ENCODE assay signal across 16 cellular contexts in the genomic region with DNA sequence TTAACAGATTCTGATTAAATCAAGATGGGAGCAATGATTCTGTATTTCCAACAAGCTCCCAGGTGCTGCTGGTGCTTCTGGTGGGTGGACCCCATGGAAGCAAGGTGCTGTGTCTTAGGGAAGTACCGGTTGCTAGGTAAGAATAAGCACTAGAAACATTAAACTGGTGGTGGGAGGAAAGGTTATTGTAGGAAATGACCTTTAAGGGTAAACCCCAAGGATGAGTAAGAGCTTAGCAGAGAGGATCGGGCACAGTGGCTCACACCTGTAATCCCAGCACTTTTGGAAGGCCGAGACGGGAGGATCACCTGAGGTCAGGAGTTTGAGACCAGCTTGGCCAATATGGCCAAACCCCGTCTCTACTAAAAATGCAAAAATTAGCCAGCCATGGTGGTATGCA. TPM values are rescaled to one million over a fixed set of nuclear protein-coding genes. Genes with fewer than 3 reads are reported as not detected.
DNase-seq lines count a peak whose midpoint lies in the region; ATAC-seq and TF ChIP-seq lines count a peak whose summit lies in the region.
"Had no signal": no experiment of that assay in that cellular context is flagged by ENCODE, and none has a peak within 500 bp of the region (broad histone marks: within the 10 kb centered on the region; RNA-seq: fewer than 3 reads in every experiment).

No MANE protein-coding gene starts in this region.

- no peak overlapping the region for H3K4me3 Mint-ChIP-seq in activated CD8-positive, alpha-beta T cell treated with anti-CD3 and anti-CD28 coated beads for 36 hours
- H3K4me3 Mint-ChIP-seq in activated CD8-positive, alpha-beta T cell treated with anti-CD3 and anti-CD28 coated beads, Interleukin-2, amount 10 ng/mL, durations not matched to agents 7 days and 5 days = no peak overlapping the region
- H3K4me3 Mint-ChIP-seq in Caco-2 (ENCODE audit: unreplicated experiment) (no peak overlapping the region), progenitor cell of endocrine pancreas (ENCODE audit: low read depth) (no peak overlapping the region)
- H3K4me3 Mint-ChIP-seq in activated T-helper 17 cell treated with anti-CD3 and anti-CD28 coated beads, Interleukin-2, amount 50 U/mL, for 72 hours = peak overlapping the region; percentile 23
- H3K4me3 Mint-ChIP-seq: CD8-positive, alpha-beta memory T cell had no signal

- H3K27me3 Mint-ChIP-seq in activated CD8-positive, alpha-beta T cell treated with anti-CD3 and anti-CD28 coated beads for 36 hours = no peaks in the 10 kb centered on the region
- no peaks in the 10 kb centered on the region for H3K27me3 Mint-ChIP-seq in activated CD8-positive, alpha-beta T cell treated with anti-CD3 and anti-CD28 coated beads, Interleukin-2, amount 10 ng/mL, durations not matched to agents 7 days and 5 days (ENCODE audit: low read depth)
- H3K27me3 Mint-ChIP-seq in Caco-2 (ENCODE audit: insufficient read depth, unreplicated experiment) (no peaks in the 10 kb centered on the region), progenitor cell of endocrine pancreas (no peaks in the 10 kb centered on the region)
- H3K27me3 Mint-ChIP-seq in activated T-helper 17 cell treated with anti-CD3 and anti-CD28 coated beads, Interleukin-2, amount 50 U/mL, for 72 hours = no peaks in the 10 kb centered on the region
- H3K27me3 Mint-ChIP-seq: CD8-positive, alpha-beta memory T cell had no signal

- BruUV-seq in Caco-2 (replicated peaks; lab: Mats Ljungman, UMichigan) = no TSS peak

- H3K4me3 ChIP-seq in Caco-2 (ENCODE audit: low read depth, low read length) = no peak overlapping the region
- H3K4me3 ChIP-seq: A549, Peyer's patch had no signal

- peaks cover 24% of the 10 kb centered on the region for H3K9me3 ChIP-seq in Caco-2
- H3K9me3 ChIP-seq: A549, Peyer's patch had no signal

- H3K36me3 Mint-ChIP-seq in activated CD8-positive, alpha-beta T cell treated with anti-CD3 and anti-CD28 coated beads for 36 hours (ENCODE audit: low read depth) = peaks cover 22% of the 10 kb centered on the region
- peaks cover 18% of the 10 kb centered on the region for H3K36me3 Mint-ChIP-seq in activated CD8-positive, alpha-beta T cell treated with anti-CD3 and anti-CD28 coated beads, Interleukin-2, amount 10 ng/mL, durations not matched to agents 7 days and 5 days (ENCODE audit: low read depth)
- H3K36me3 Mint-ChIP-seq in Caco-2 (ENCODE audit: insufficient read depth, unreplicated experiment) (peaks cover 56% of the 10 kb centered on the region), progenitor cell of endocrine pancreas (ENCODE audit: insufficient read depth) (peaks cover 15% of the 10 kb centered on the region)
- peaks cover 14% of the 10 kb centered on the region for H3K36me3 Mint-ChIP-seq in activated T-helper 17 cell treated with anti-CD3 and anti-CD28 coated beads, Interleukin-2, amount 50 U/mL, for 72 hours (ENCODE audit: low read depth)

- intact Hi-C loops in activated CD8-positive, alpha-beta T cell treated with anti-CD3 and anti-CD28 coated beads for 36 hours (cut with micrococcal nuclease) = no loop called here
- intact Hi-C loops in Caco-2 (cut with micrococcal nuclease; ENCODE audit: unreplicated experiment) = no loop called here

- TF ChIP-seq CTCF in activated CD8-positive, alpha-beta T cell treated with anti-CD3 and anti-CD28 coated beads for 36 hours (IDR thresholded peaks at IDR 0.05) = no peak
- TF ChIP-seq CTCF in Caco-2 (IDR thresholded peaks at IDR 0.05; ENCODE audit: insufficient read depth in 1 of 2, low read depth in 1 of 2, low read length in 1 of 2, severe bottlenecking in 1 of 2, unreplicated experiment in 1 of 2) (no peak), progenitor cell of endocrine pancreas (IDR thresholded peaks at IDR 0.05; ENCODE audit: unreplicated experiment) (no peak)

- no peaks in the 10 kb centered on the region for H3K27me3 ChIP-seq in Caco-2 (replicated peaks; ENCODE audit: control insufficient read depth, insufficient read depth, low read length)
- H3K27me3 ChIP-seq: Peyer's patch had no signal

- no peak for DNase-seq in activated CD8-positive, alpha-beta T cell treated with anti-CD3 and anti-CD28 coated beads for 36 hours
- DNase-seq in activated CD8-positive, alpha-beta T cell treated with anti-CD3 and anti-CD28 coated beads, Interleukin-2, amount 10 ng/mL, durations not matched to agents 7 days and 5 days = no peak
- no peak for DNase-seq in Caco-2
- no peak for DNase-seq in progenitor cell of endocrine pancreas (ENCODE audit: low spot score, unreplicated experiment)
- no peak for DNase-seq in Ammon's horn (ENCODE audit: low spot score)
- DNase-seq in 8988T = no peak
- DNase-seq: CD8-positive, alpha-beta memory T cell; DMS 273 treated with DMSO at 0.1 percent for 48 hours; NCI-H1417; NCI-H1930; NCI-H510A; Right ventricle myocardium superior had no signal

- peak overlapping the region; percentile 64 for H3K27ac Mint-ChIP-seq in activated CD8-positive, alpha-beta T cell treated with anti-CD3 and anti-CD28 coated beads for 36 hours
- no peak overlapping the region for H3K27ac Mint-ChIP-seq in activated CD8-positive, alpha-beta T cell treated with anti-CD3 and anti-CD28 coated beads, Interleukin-2, amount 10 ng/mL, durations not matched to agents 7 days and 5 days
- H3K27ac Mint-ChIP-seq in Caco-2 (ENCODE audit: unreplicated experiment) = peak overlapping the region; percentile 61
- peak overlapping the region; percentile 83 for H3K27ac Mint-ChIP-seq in activated T-helper 17 cell treated with anti-CD3 and anti-CD28 coated beads, Interleukin-2, amount 50 U/mL, for 72 hours
- peak overlapping the region; percentile 46 for H3K27ac Mint-ChIP-seq in progenitor cell of endocrine pancreas

- H3K4me1 ChIP-seq in Caco-2 = peaks cover 37% of the 10 kb centered on the region
- H3K4me1 ChIP-seq: A549 had no signal

- no peaks in the 10 kb centered on the region for H3K36me3 ChIP-seq in Caco-2 (ENCODE audit: control insufficient read depth, insufficient read depth, low read length)
- H3K36me3 ChIP-seq: Peyer's patch had no signal

- POLR2A ChIA-PET in activated CD8-positive, alpha-beta T cell treated with anti-CD3 and anti-CD28 coated beads for 36 hours (lab: Charles Lee) = interaction anchor here (1.2 to 2.8 kb wide), 5 partner anchors 10 to 56 kb away, joined by 3 to 10 read pairs (median 7); a partner anchor contains a TSS
- POLR2A ChIA-PET in activated CD8-positive, alpha-beta T cell treated with anti-CD3 and anti-CD28 coated beads, Interleukin-2, amount 10 ng/mL, durations not matched to agents 7 days and 5 days (lab: Charles Lee) = interaction anchor here (1.1 to 1.9 kb wide), 2 partner anchors 17 to 56 kb away, joined by 3 to 7 read pairs; no protein-coding TSS in a partner anchor
- POLR2A ChIA-PET in Caco-2 (lab: Charles Lee) = no interaction called here

- peak; percentile 51 for ATAC-seq in activated CD8-positive, alpha-beta T cell treated with anti-CD3 and anti-CD28 coated beads for 36 hours
- no peak for ATAC-seq in activated CD8-positive, alpha-beta T cell treated with anti-CD3 and anti-CD28 coated beads, Interleukin-2, amount 10 ng/mL, durations not matched to agents 7 days and 5 days
- ATAC-seq in activated T-helper 17 cell treated with anti-CD3 and anti-CD28 coated beads, Interleukin-2, amount 50 U/mL, for 72 hours (replicated peaks) = peak; percentile 36
- ATAC-seq in HG02678 (IDR thresholded peaks at IDR 0.05; ENCODE audit: unreplicated experiment) = no peak
- ATAC-seq: A549 had no signal

- CTCF ChIA-PET in activated CD8-positive, alpha-beta T cell treated with anti-CD3 and anti-CD28 coated beads for 36 hours (lab: Charles Lee) = interaction anchor here (0.9 to 2.5 kb wide), 6 partner anchors 10 to 56 kb away, joined by 4 to 6 read pairs (median 4); a partner anchor contains a TSS
- CTCF ChIA-PET in activated CD8-positive, alpha-beta T cell treated with anti-CD3 and anti-CD28 coated beads, Interleukin-2, amount 10 ng/mL, durations not matched to agents 7 days and 5 days (lab: Charles Lee) = interaction anchor here (1.4 to 1.9 kb wide), 2 partner anchors 10 to 13 kb away, joined by 4 to 7 read pairs; no protein-coding TSS in a partner anchor
- CTCF ChIA-PET in Caco-2 (lab: Charles Lee) = no interaction called here

- H3K9me3 Mint-ChIP-seq in activated CD8-positive, alpha-beta T cell treated with anti-CD3 and anti-CD28 coated beads for 36 hours = no peaks in the 10 kb centered on the region
- H3K9me3 Mint-ChIP-seq in activated CD8-positive, alpha-beta T cell treated with anti-CD3 and anti-CD28 coated beads, Interleukin-2, amount 10 ng/mL, durations not matched to agents 7 days and 5 days (ENCODE audit: insufficient read depth) = no peaks in the 10 kb centered on the region
- H3K9me3 Mint-ChIP-seq in Caco-2 (ENCODE audit: unreplicated experiment) (peaks cover 7% of the 10 kb centered on the region), progenitor cell of endocrine pancreas (ENCODE audit: low read depth) (peaks cover 5% of the 10 kb centered on the region)
- no peaks in the 10 kb centered on the region for H3K9me3 Mint-ChIP-seq in activated T-helper 17 cell treated with anti-CD3 and anti-CD28 coated beads, Interleukin-2, amount 50 U/mL, for 72 hours
- H3K9me3 Mint-ChIP-seq: CD8-positive, alpha-beta memory T cell had no signal

- H3K4me1 Mint-ChIP-seq in activated CD8-positive, alpha-beta T cell treated with anti-CD3 and anti-CD28 coated beads for 36 hours (ENCODE audit: low read depth) = peaks cover 41% of the 10 kb centered on the region
- peaks cover 30% of the 10 kb centered on the region for H3K4me1 Mint-ChIP-seq in activated CD8-positive, alpha-beta T cell treated with anti-CD3 and anti-CD28 coated beads, Interleukin-2, amount 10 ng/mL, durations not matched to agents 7 days and 5 days (ENCODE audit: low read depth)
- H3K4me1 Mint-ChIP-seq in Caco-2 (ENCODE audit: low read depth, unreplicated experiment) = peaks cover 12% of the 10 kb centered on the region
- H3K4me1 Mint-ChIP-seq in activated T-helper 17 cell treated with anti-CD3 and anti-CD28 coated beads, Interleukin-2, amount 50 U/mL, for 72 hours = peaks cover 27% of the 10 kb centered on the region
- peaks cover 10% of the 10 kb centered on the region for H3K4me1 Mint-ChIP-seq in progenitor cell of endocrine pancreas (ENCODE audit: low read depth)

RNA-seq across cellular contexts. Expression of a gene that starts 16.2 kb away (rescaled TPM):
- total RNA-seq in activated CD8-positive, alpha-beta T cell treated with anti-CD3 and anti-CD28 coated beads for 36 hours = 10 to 100 TPM in 1 of 2 experiments, 1 to 10 TPM in 1; 9.3 to 10.2 TPM
- 1 to 10 TPM; 8.7 to 10.0 TPM for total RNA-seq in activated CD8-positive, alpha-beta T cell treated with anti-CD3 and anti-CD28 coated beads, Interleukin-2, amount 10 ng/mL, durations not matched to agents 7 days and 5 days
- 12.3 and 12.6 TPM in 2 replicates for total RNA-seq in Caco-2 (2022)
- 10 to 100 TPM; 10.5 to 29.5 TPM for total RNA-seq in activated T-helper 17 cell treated with anti-CD3 and anti-CD28 coated beads, Interleukin-2, amount 50 U/mL, for 72 hours
- 17.4 and 17.8 TPM in 2 replicates for total RNA-seq in progenitor cell of endocrine pancreas

RNA-seq across cellular contexts. Expression of a gene that starts 56.4 kb away (rescaled TPM):
- total RNA-seq in activated CD8-positive, alpha-beta T cell treated with anti-CD3 and anti-CD28 coated beads for 36 hours = 10 to 100 TPM; 68.0 to 79.8 TPM
- total RNA-seq in activated CD8-positive, alpha-beta T cell treated with anti-CD3 and anti-CD28 coated beads, Interleukin-2, amount 10 ng/mL, durations not matched to agents 7 days and 5 days = 100 to 1,000 TPM; 122 to 129 TPM
- total RNA-seq in Caco-2 (2022) (205 and 216 TPM in 2 replicates), progenitor cell of endocrine pancreas (137 and 142 TPM in 2 replicates)
- 100 to 1,000 TPM; 123 to 163 TPM for total RNA-seq in activated T-helper 17 cell treated with anti-CD3 and anti-CD28 coated beads, Interleukin-2, amount 50 U/mL, for 72 hours

Comparison
In these comparisons a context has a peak if more than half of its experiments do, and no peak if none do; other contexts are left out.
1. ATAC-seq: peak in activated CD8-positive, alpha-beta T cell treated with anti-CD3 and anti-CD28 coated beads for 36 hours (single experiment) and activated T-helper 17 cell treated with anti-CD3 and anti-CD28 coated beads, Interleukin-2, amount 50 U/mL, for 72 hours (single experiment); none in activated CD8-positive, alpha-beta T cell treated with anti-CD3 and anti-CD28 coated beads, Interleukin-2, amount 10 ng/mL, durations not matched to agents 7 days and 5 days (single experiment) and HG02678 (single experiment).